ENCODE assay signal across 8 cellular contexts in the genomic region with DNA sequence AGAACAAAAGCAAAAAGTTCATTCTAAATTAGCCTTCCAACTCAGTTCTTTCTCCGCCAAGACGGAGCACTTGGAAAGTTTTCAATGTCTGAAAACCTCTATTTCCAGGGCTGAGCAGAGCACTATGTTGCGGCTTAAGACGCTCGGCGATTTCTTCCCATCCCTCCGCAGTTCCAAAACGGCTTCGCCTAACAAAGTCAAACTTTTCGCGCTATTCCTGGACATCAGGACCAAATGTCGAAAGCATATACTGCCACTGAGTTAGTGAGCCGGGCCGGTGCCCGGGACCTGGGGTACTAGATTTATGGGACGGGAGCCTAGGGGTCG. TPM values are rescaled to one million over a fixed set of nuclear protein-coding genes. Genes with fewer than 3 reads are reported as not detected.
A peak's percentile ranks its signal among the peaks of the same experiment; 100 is the strongest.
DNase-seq lines count a peak whose midpoint lies in the region; ATAC-seq and TF ChIP-seq lines count a peak whose summit lies in the region.

No MANE protein-coding gene starts in this region.

- H3K27me3 Mint-ChIP-seq in nephron (ENCODE audit: low read depth): no peaks in the 10 kb centered on the region

- no peaks in the 10 kb centered on the region for H3K36me3 Mint-ChIP-seq in nephron (ENCODE audit: low read depth)

- DNase-seq in stimulated activated CD8-positive, alpha-beta memory T cell treated with anti-CD3 and anti-CD28 coated beads, Interleukin-12 subunit alpha, Interleukin-12 subunit beta, amount 100 ng/mL, for 1 hour (ENCODE audit: low read depth): peak; percentile 31
- DNase-seq in stimulated activated CD8-positive, alpha-beta memory T cell treated with anti-CD3 and anti-CD28 coated beads, Interleukin-4, amount 100 ng/mL, for 48 hours: no peak
- DNase-seq in SJCRH30: no peak
- DNase-seq in AG20443 (ENCODE audit: low spot score): no peak

- no peaks in the 10 kb centered on the region for H3K36me3 ChIP-seq in SJCRH30

- H3K9me3 Mint-ChIP-seq in nephron: no peaks in the 10 kb centered on the region

- peak overlapping the region; percentile 76 for H3K27ac ChIP-seq in SJCRH30

- no peaks in the 10 kb centered on the region for H3K27me3 ChIP-seq in SJCRH30

- H3K4me3 Mint-ChIP-seq in nephron: peak overlapping the region; percentile 92 to 98 (median 94)

- peak overlapping the region; percentile 65 for H3K4me3 ChIP-seq in SJCRH30

- 0 out of 2 replicates have a peak, but pooled peaks cover under 1% of the 10 kb centered on the region for H3K9me3 ChIP-seq in SJCRH30 (replicated peaks)

- ATAC-seq in esophagus mucosa (peak; percentile 5), GM18519 (IDR thresholded peaks at IDR 0.05; ENCODE audit: low FRiP score, unreplicated experiment) (no peak), GM19023 (IDR thresholded peaks at IDR 0.05; ENCODE audit: unreplicated experiment) (no peak)

- H3K4me1 Mint-ChIP-seq in nephron: peaks cover 25% of the 10 kb centered on the region

- H3K4me1 ChIP-seq in SJCRH30: 0 out of 2 replicates have a peak, but pooled peaks cover 7% of the 10 kb centered on the region

- peak overlapping the region; percentile 98 to 99 (median 99) for H3K27ac Mint-ChIP-seq in nephron

- no peak for TF ChIP-seq CTCF in nephron (IDR thresholded peaks at IDR 0.05; ENCODE audit: unreplicated experiment in 3 of 3)

RNA-seq across cellular contexts. Expression of gene RCBTB2, which starts 0.8 kb away (rescaled TPM):
- total RNA-seq in SJCRH30 (2014; rRNA removed; shearing (Covaris generic)): 5.1 TPM in 2 replicates
- total RNA-seq in esophagus mucosa: 10.3 TPM
